In the genomic region with DNA sequence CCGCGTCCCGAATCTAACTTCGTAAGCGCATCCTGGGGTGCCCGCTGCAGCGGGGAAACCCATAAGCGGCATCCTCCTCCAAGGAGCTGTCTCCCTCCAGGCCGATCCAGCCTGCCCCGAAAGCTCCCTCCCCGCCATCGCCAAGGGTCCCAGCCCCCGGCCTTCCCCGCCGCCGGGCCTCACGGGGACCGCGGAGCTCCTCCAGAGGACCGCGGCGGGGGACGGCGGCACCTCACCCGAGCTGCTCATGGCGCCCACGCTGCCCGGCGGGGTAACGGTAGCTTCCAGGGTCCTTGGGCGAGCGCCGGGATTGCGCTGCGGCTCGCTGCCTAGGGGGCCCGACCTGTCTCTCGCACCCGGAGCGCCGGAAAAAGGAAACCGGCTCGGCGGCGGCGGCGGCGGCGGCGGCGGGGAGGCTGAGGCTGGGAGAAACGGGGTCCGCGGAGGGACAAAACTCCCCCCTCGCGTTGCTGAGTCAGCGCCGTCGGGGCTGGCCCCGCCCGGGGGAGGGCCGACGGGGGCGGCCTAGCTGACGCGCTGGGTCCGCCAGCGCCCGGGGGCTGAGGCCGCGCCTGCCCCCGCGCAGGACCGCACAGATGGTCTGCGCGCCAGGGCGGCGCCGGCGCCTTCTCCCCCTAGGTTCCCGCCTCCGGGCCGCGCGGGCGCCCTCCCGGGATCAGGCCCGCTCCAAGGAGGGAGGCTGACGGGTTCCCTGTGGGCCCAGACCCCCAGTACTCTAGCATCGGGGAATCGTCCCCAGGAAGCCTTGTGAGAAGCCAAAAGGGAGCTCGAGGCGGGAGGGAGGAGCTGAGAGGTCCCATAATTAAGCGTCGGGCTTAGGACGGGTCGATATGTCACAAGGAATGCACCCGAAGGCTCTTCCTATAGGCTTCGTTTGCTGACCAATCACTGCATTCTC, we compare ENCODE assay signal across 8 cellular contexts. TPM values are rescaled to one million over a fixed set of nuclear protein-coding genes. Genes with fewer than 3 reads are reported as not detected.
DNase-seq lines count a peak whose midpoint lies in the region; ATAC-seq and TF ChIP-seq lines count a peak whose summit lies in the region.

A gene with protein sequence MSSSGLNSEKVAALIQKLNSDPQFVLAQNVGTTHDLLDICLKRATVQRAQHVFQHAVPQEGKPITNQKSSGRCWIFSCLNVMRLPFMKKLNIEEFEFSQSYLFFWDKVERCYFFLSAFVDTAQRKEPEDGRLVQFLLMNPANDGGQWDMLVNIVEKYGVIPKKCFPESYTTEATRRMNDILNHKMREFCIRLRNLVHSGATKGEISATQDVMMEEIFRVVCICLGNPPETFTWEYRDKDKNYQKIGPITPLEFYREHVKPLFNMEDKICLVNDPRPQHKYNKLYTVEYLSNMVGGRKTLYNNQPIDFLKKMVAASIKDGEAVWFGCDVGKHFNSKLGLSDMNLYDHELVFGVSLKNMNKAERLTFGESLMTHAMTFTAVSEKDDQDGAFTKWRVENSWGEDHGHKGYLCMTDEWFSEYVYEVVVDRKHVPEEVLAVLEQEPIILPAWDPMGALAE (minus strand): TSS at position 374 of the 919 bp plus-strand sequence. CDS start 125 bp downstream, at position 249.

- no peak for TF ChIP-seq CTCF in lower leg skin (IDR thresholded peaks at IDR 0.05)

- peak within 1 kb of the TSS; percentile 87 for H3K27ac Mint-ChIP-seq in activated CD4-positive, alpha-beta memory T cell treated with anti-CD3 and anti-CD28 coated beads for 36 hours

- peak within 1 kb of the TSS; percentile 69 to 76 for H3K9ac ChIP-seq in duodenal mucosa (ENCODE audit: low read depth in 1 of 2, low read length in 2 of 2)

- H3K9me3 ChIP-seq in duodenal mucosa (ENCODE audit: control insufficient read depth in 1 of 2, low read length in 2 of 2): no peaks in the 10 kb centered on the region

- H3K4me3 ChIP-seq in duodenal mucosa (ENCODE audit: low read depth in 1 of 2, low read length in 2 of 2): peak within 1 kb of the TSS; percentile 85 to 89
- H3K4me3 ChIP-seq in lower leg skin (ENCODE audit: low read depth, poor library complexity, severe bottlenecking): peak within 1 kb of the TSS; percentile 96

- no peaks in the 10 kb centered on the region for H3K27me3 Mint-ChIP-seq in activated CD4-positive, alpha-beta memory T cell treated with anti-CD3 and anti-CD28 coated beads for 36 hours

- H3K9me3 Mint-ChIP-seq in activated CD4-positive, alpha-beta memory T cell treated with anti-CD3 and anti-CD28 coated beads for 36 hours: no peaks in the 10 kb centered on the region

- POLR2A ChIA-PET in activated CD4-positive, alpha-beta memory T cell treated with anti-CD3 and anti-CD28 coated beads for 36 hours (lab: Charles Lee): interaction anchor here (0.9 to 2.6 kb wide), 7 partner anchors 31 to 175 kb away, joined by 3 to 12 read pairs (median 6); a partner anchor contains a TSS

- intact Hi-C loops in activated CD4-positive, alpha-beta memory T cell treated with anti-CD3 and anti-CD28 coated beads for 36 hours (cut with micrococcal nuclease): loop anchor here (1.0 to 5.0 kb wide), 3 partner anchors 40 to 175 kb away; a partner anchor contains a TSS
- intact Hi-C loops in lower leg skin (cut with DNase I; ENCODE audit: low total_unique reads): no loop called here

- peaks cover 5 to 8% of the 10 kb centered on the region in 2 donors for H3K4me1 ChIP-seq in duodenal mucosa (ENCODE audit: control insufficient read depth in 1 of 2, insufficient read depth in 2 of 2, low read length in 2 of 2)

- CTCF ChIA-PET in activated CD4-positive, alpha-beta memory T cell treated with anti-CD3 and anti-CD28 coated beads for 36 hours (lab: Charles Lee): interaction anchor here (0.9 to 2.9 kb wide), 13 partner anchors 8 to 187 kb away, joined by 3 to 34 read pairs (median 4); a partner anchor contains a TSS

- 0 to 1% methylated on average over 35 to 74 of the region's 99 CpGs for WGBS in lower leg skin, 2 donors

- H3K36me3 Mint-ChIP-seq in activated CD4-positive, alpha-beta memory T cell treated with anti-CD3 and anti-CD28 coated beads for 36 hours: peaks cover 18% of the 10 kb centered on the region

- peak within 1 kb of the TSS; percentile 17 for H3K27ac ChIP-seq in duodenal mucosa (ENCODE audit: low read depth, low read length)

- TF ChIP-seq POLR2A in lower leg skin (IDR thresholded peaks at IDR 0.05): no peak

- peaks cover 14% of the 10 kb centered on the region for H3K4me1 Mint-ChIP-seq in activated CD4-positive, alpha-beta memory T cell treated with anti-CD3 and anti-CD28 coated beads for 36 hours (ENCODE audit: low read depth)

- H3K4me3 Mint-ChIP-seq in activated CD4-positive, alpha-beta memory T cell treated with anti-CD3 and anti-CD28 coated beads for 36 hours: peak within 1 kb of the TSS; percentile 92

- no peaks in the 10 kb centered on the region for H3K27me3 ChIP-seq in duodenal mucosa (ENCODE audit: control insufficient read depth in 1 of 2, insufficient read depth in 2 of 2, low read length in 2 of 2)

- ATAC-seq in GM18511 (IDR thresholded peaks at IDR 0.05; ENCODE audit: unreplicated experiment) (peak; percentile 84), HG03045 (IDR thresholded peaks at IDR 0.05; ENCODE audit: unreplicated experiment) (peak; percentile 87)

- peak; percentile 59 for DNase-seq in A172 (ENCODE audit: low spot score)
- peak; percentile 88 to 92 for DNase-seq in NCI-H524 (lab: John Stamatoyannopoulos, UW)
- peak; percentile 90 for DNase-seq in activated CD4-positive, alpha-beta memory T cell treated with anti-CD3 and anti-CD28 coated beads for 36 hours
- peak; percentile 52 to 94 for DNase-seq in lower leg skin (ENCODE audit: low spot score in 2 of 2)
- peak; percentile 85 for DNase-seq in stimulated activated CD4-positive, alpha-beta T cell treated with anti-CD3 and anti-CD28 coated beads, Interleukin-4, amount 100 ng/mL, for 4 hours

- H3K36me3 ChIP-seq in duodenal mucosa (ENCODE audit: control insufficient read depth in 1 of 2, insufficient read depth in 2 of 2, low read length in 2 of 2): peaks cover 0 to 4% of the 10 kb centered on the region in 2 donors

RNA-seq across cellular contexts. Expression of the gene that starts here (rescaled TPM):
- 48.7 and 50.5 TPM in 2 replicates for total RNA-seq in A172 (2014; rRNA removed; shearing (Covaris generic))
- 10 to 100 TPM; 47.0 to 49.6 TPM for total RNA-seq in activated CD4-positive, alpha-beta memory T cell treated with anti-CD3 and anti-CD28 coated beads for 36 hours
- 100 to 1,000 TPM; 139 to 237 (median 177) TPM for total RNA-seq in lower leg skin

Comparison
In these comparisons a context has a peak if more than half of its experiments do, and no peak if none do; other contexts are left out.
1. Peak in every context shown above with its lines: DNase-seq, ATAC-seq, H3K4me3 ChIP-seq and H3K27ac ChIP-seq.